ENCODE assay signal across 2 cellular contexts in genomic region chr15:59637507-59637906, GRCh38. TPM values are rescaled to one million over a fixed set of nuclear protein-coding genes. Genes with fewer than 3 reads are reported as not detected.
"Had no signal": no experiment of that assay in that cellular context is flagged by ENCODE, and none has a peak within 500 bp of the region (broad histone marks: within the 10 kb centered on the region; RNA-seq: fewer than 3 reads in every experiment).

No MANE protein-coding gene starts in this region.

RNA-seq across cellular contexts. Expression of gene GCNT3, which starts 25.9 kb away (rescaled TPM):
- total RNA-seq: left ventricle myocardium superior had no signal
- polyA plus RNA-seq: heart left ventricle had no signal
